Comparison of ENCODE assay signal across 1 cellular context in the genomic region with DNA sequence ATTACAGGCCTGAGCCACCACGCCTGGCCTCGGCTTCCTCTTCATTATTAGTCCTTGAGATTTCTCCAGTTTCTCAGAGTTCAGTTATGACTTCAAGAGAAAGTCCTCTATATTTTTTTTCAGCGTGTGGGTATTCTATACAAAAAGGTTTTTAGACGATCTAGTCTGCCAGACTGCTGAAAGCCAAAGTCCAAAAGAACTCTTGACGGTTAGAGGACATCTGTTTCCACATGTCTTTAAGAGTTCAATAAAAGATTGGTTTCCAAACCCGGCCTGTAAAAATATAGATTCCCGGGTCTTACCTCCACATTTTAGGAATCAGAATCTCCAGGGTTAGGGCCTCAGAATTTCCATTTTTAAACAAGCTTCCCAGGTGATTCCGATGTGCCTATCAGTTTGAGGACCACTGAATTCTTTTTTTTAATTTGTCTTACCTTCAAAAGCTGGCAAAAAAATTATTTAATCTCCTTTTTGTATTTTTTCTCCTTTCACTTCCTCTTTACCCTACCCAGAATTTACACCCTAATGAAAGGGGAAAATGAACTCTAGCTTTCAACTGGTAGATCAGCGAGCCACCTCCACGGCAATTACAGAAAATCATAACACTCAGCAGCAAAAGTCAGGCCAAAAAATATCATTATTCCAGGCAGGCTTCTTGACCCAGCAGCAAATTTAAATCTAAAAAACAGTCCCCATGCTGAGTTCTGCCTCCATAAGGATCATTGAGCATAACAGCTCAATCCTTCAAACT.
TF ChIP-seq lines count a peak whose summit lies in the region.

No MANE protein-coding gene starts in this region.

TF ChIP-seq in GM23338, 12 proteins besides CTCF, POLR2A, EP300 and RAD21:
- TF ChIP-seq POLR2AphosphoS5 (IDR thresholded peaks at IDR 0.05; ENCODE audit: low read depth), result no peak
- no peak for TF ChIP-seq ZNF331 (CRISPR knock-in tag; IDR thresholded peaks at IDR 0.05; ENCODE audit: low read depth)
- no peak for TF ChIP-seq ZNF114 (CRISPR knock-in tag; IDR thresholded peaks at IDR 0.05)
- no peak for TF ChIP-seq EZH2 (IDR thresholded peaks at IDR 0.05; ENCODE audit: low read depth, unreplicated experiment)
- no peak for TF ChIP-seq JUNB (IDR thresholded peaks at IDR 0.05; ENCODE audit: unreplicated experiment)
- no peak for TF ChIP-seq STAT1 (IDR thresholded peaks at IDR 0.05; ENCODE audit: unreplicated experiment)
